Comparison of ENCODE assay signal across 1 cellular context in genomic region chr6:150549007-150549406, GRCh38.
TF ChIP-seq lines count a peak whose summit lies in the region.

No MANE protein-coding gene starts in this region.

TF ChIP-seq in GM23338, 12 proteins besides CTCF, POLR2A, EP300 and RAD21 (continued from another document):
- TF ChIP-seq ZNF114 (CRISPR knock-in tag; IDR thresholded peaks at IDR 0.05) (no peak), ZNF462 (CRISPR knock-in tag; IDR thresholded peaks at IDR 0.05) (no peak), JUNB (IDR thresholded peaks at IDR 0.05; ENCODE audit: unreplicated experiment) (no peak), POLR2AphosphoS5 (IDR thresholded peaks at IDR 0.05; ENCODE audit: low read depth) (no peak), ZNF331 (CRISPR knock-in tag; IDR thresholded peaks at IDR 0.05; ENCODE audit: low read depth) (no peak), EZH2phosphoT487 (IDR thresholded peaks at IDR 0.05; ENCODE audit: unreplicated experiment) (no peak)
- TF ChIP-seq, protein P1, sequence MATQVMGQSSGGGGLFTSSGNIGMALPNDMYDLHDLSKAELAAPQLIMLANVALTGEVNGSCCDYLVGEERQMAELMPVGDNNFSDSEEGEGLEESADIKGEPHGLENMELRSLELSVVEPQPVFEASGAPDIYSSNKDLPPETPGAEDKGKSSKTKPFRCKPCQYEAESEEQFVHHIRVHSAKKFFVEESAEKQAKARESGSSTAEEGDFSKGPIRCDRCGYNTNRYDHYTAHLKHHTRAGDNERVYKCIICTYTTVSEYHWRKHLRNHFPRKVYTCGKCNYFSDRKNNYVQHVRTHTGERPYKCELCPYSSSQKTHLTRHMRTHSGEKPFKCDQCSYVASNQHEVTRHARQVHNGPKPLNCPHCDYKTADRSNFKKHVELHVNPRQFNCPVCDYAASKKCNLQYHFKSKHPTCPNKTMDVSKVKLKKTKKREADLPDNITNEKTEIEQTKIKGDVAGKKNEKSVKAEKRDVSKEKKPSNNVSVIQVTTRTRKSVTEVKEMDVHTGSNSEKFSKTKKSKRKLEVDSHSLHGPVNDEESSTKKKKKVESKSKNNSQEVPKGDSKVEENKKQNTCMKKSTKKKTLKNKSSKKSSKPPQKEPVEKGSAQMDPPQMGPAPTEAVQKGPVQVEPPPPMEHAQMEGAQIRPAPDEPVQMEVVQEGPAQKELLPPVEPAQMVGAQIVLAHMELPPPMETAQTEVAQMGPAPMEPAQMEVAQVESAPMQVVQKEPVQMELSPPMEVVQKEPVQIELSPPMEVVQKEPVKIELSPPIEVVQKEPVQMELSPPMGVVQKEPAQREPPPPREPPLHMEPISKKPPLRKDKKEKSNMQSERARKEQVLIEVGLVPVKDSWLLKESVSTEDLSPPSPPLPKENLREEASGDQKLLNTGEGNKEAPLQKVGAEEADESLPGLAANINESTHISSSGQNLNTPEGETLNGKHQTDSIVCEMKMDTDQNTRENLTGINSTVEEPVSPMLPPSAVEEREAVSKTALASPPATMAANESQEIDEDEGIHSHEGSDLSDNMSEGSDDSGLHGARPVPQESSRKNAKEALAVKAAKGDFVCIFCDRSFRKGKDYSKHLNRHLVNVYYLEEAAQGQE (IDR thresholded peaks at IDR 0.05; ENCODE audit: unreplicated experiment) = no peak
